22 cellular contexts compared by ENCODE assay signal in the genomic region with DNA sequence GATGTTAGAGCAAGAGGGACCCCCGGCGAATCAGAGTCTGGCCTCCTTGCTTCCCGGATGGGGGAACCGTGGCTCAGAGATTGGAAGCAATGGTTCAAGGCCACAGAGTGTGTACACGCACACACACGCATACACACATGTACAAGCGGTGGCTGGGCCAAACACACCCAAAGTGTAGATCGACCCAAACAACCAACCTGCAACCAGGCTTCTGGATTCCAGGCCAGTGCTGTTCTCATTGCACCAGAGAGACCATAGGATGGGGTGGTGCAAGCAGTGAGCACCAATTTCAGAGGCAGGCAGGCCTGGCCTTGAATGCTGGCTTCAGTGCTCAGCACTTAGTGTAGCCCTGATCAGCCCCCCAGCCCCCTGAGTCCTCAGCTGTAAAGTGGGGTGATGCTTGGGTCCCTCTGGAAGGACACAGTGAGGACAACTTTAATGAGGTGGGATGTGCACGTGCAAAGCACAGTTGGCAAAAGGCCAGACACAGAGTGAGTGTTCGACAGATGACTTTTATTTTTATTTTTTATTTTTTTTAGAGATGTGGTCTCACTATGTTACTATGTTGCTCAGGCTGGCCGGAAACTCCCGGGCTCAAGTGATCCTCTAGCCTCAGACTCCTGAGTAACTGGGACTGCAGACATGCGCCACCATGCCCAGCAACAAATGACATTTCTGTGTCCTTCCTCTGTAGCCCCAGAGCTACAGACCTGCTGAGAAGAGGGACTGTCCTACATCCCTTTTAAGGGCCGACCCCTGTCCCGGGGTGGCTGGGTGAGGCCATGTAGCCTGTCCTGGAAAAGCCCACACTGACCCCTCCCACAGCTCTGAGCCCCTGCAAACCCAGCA. TPM values are rescaled to one million over a fixed set of nuclear protein-coding genes. Genes with fewer than 3 reads are reported as not detected.
"Had no signal": no experiment of that assay in that cellular context is flagged by ENCODE, and none has a peak within 500 bp of the region (broad histone marks: within the 10 kb centered on the region; RNA-seq: fewer than 3 reads in every experiment).

No MANE protein-coding gene starts in this region.

- H3K9me3 Mint-ChIP-seq: activated CD4-positive, alpha-beta memory T cell treated with anti-CD3 and anti-CD28 coated beads, Interleukin-2, amount 10 ng/mL, durations not matched to agents 7 days and 5 days; activated CD4-positive, alpha-beta T cell treated with anti-CD3 and anti-CD28 coated beads, Interleukin-2, amount 10 ng/mL, durations not matched to agents 7 days and 5 days; activated naive CD4-positive, alpha-beta T cell treated with anti-CD3 and anti-CD28 coated beads for 36 hours; activated T-helper 17 cell treated with anti-CD3 and anti-CD28 coated beads, Interleukin-2, amount 50 U/mL, for 72 hours had no signal

- FAIRE-seq: colon had no signal

- ATAC-seq: activated T-helper 17 cell treated with anti-CD3 and anti-CD28 coated beads, Interleukin-2, amount 50 U/mL, for 72 hours had no signal

- H3K4me1 Mint-ChIP-seq: activated T-helper 17 cell treated with anti-CD3 and anti-CD28 coated beads, Interleukin-2, amount 50 U/mL, for 72 hours had no signal

- H3K27ac ChIP-seq: RWPE1, SJCRH30, VCaP had no signal

- H3K36me3 ChIP-seq: Peyer's patch, SJCRH30 had no signal

- H3K36me3 Mint-ChIP-seq: activated naive CD8-positive, alpha-beta T cell had no signal

- H3K27ac Mint-ChIP-seq: activated CD4-positive, alpha-beta memory T cell treated with anti-CD3 and anti-CD28 coated beads, Interleukin-2, amount 10 ng/mL, durations not matched to agents 7 days and 5 days; activated CD4-positive, alpha-beta T cell treated with anti-CD3 and anti-CD28 coated beads, Interleukin-2, amount 10 ng/mL, durations not matched to agents 7 days and 5 days; activated naive CD4-positive, alpha-beta T cell treated with anti-CD3 and anti-CD28 coated beads for 36 hours; activated naive CD8-positive, alpha-beta T cell; activated T-helper 17 cell treated with anti-CD3 and anti-CD28 coated beads, Interleukin-2, amount 50 U/mL, for 72 hours had no signal

- H3K9me3 ChIP-seq: Peyer's patch, SJCRH30 had no signal

- H3K4me3 Mint-ChIP-seq: activated CD4-positive, alpha-beta memory T cell treated with anti-CD3 and anti-CD28 coated beads, Interleukin-2, amount 10 ng/mL, durations not matched to agents 7 days and 5 days; activated CD4-positive, alpha-beta T cell treated with anti-CD3 and anti-CD28 coated beads, Interleukin-2, amount 10 ng/mL, durations not matched to agents 7 days and 5 days; activated naive CD4-positive, alpha-beta T cell treated with anti-CD3 and anti-CD28 coated beads for 36 hours; activated naive CD8-positive, alpha-beta T cell; activated T-helper 17 cell treated with anti-CD3 and anti-CD28 coated beads, Interleukin-2, amount 50 U/mL, for 72 hours had no signal

- H3K4me3 ChIP-seq: Peyer's patch, SJCRH30 had no signal

- DNase-seq: activated CD4-positive, alpha-beta memory T cell treated with anti-CD3 and anti-CD28 coated beads, Interleukin-2, amount 10 ng/mL, durations not matched to agents 7 days and 5 days; activated CD4-positive, alpha-beta T cell treated with anti-CD3 and anti-CD28 coated beads, Interleukin-2, amount 10 ng/mL, durations not matched to agents 7 days and 5 days; activated CD4-positive, CD25-positive, alpha-beta regulatory T cell; activated gamma-delta T cell; activated naive CD4-positive, alpha-beta T cell treated with anti-CD3 and anti-CD28 coated beads for 36 hours; activated T-cell treated with anti-CD3 and anti-CD28 coated beads for 4 hours; activated T-cell treated with anti-CD3 and anti-CD28 coated beads, Interleukin-2, amount 50 U/mL, for 48 hours; cerebellar nuclear complex; NCI-H146; NCI-H187 treated with DMSO at 0.1 percent for 48 hours; NCI-H2081 treated with DMSO at 0.1 percent for 48 hours; NCI-H2171; NCI-H526; NCI-H82; Right ventricle myocardium superior; SJCRH30 had no signal

- H3K27me3 ChIP-seq: Peyer's patch, SJCRH30 had no signal

RNA-seq across cellular contexts. Expression of gene C11orf96, which starts 7.1 kb away (rescaled TPM):
- total RNA-seq: activated CD4-positive, alpha-beta T cell treated with anti-CD3 and anti-CD28 coated beads, Interleukin-2, amount 10 ng/mL, durations not matched to agents 7 days and 5 days had no signal
